ENCODE assay signal across 14 cellular contexts in the genomic region with DNA sequence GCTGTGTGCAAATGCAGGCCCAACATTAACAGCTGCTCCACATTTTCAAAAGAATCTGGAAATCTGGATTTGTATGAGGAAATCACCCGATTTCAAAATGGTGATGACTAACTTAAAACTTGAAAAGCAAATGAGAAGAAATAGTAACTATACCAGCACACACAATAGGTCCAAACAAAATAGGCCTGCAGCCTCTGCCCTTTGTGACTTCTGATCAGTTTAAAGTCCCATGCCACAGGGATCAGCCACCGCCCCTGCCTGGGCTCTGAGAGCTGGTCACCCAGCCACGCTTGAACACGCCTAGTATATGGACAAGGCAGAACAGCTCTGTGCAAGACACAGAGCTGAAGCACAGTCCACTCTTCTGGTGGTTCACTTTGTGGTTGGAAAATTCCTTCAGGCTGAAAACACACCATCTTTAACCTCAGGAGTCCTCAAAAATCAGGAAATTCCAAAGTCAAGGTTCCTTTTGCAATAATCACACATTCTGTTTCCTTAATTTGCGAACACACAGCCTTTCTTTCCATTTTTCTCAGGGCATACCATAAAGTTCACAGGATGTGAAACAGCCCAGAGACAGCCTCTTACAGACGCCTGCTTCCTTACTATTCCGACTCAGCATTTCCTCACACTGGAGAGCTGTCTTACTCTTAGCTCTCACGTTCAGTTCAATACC.
DNase-seq lines count a peak whose midpoint lies in the region; ATAC-seq and TF ChIP-seq lines count a peak whose summit lies in the region.
"Had no signal": no experiment of that assay in that cellular context is flagged by ENCODE, and none has a peak within 500 bp of the region (broad histone marks: within the 10 kb centered on the region; RNA-seq: fewer than 3 reads in every experiment).

No MANE protein-coding gene starts in this region.

- POLR2A ChIA-PET in AG04449 (lab: Yijun Ruan, JAX) = interaction anchor here (0.9 to 1.2 kb wide), 2 partner anchors 8 to 74 kb away, joined by 3 to 6 read pairs; no protein-coding TSS in a partner anchor

- H3K4me3 ChIP-seq in AG04449 (ENCODE audit: low read depth, low read length) = no peak overlapping the region
- H3K4me3 ChIP-seq in liver (ENCODE audit: low read depth in 1 of 3, low read length in 3 of 3) = no peak overlapping the region

- TF ChIP-seq RAD21 in liver (IDR thresholded peaks at IDR 0.05) = peak; percentile 14 to 33

- no peak for TF ChIP-seq CTCF in AG04449 (IDR thresholded peaks at IDR 0.05; ENCODE audit: insufficient read depth, low read length, missing control alignments)
- no peak for TF ChIP-seq CTCF in liver (IDR thresholded peaks at IDR 0.05; ENCODE audit: low read depth, low read length, missing input control)

- no peak for ATAC-seq in GM19467 (IDR thresholded peaks at IDR 0.05; ENCODE audit: unreplicated experiment)
- ATAC-seq in GM18870 (IDR thresholded peaks at IDR 0.05; ENCODE audit: unreplicated experiment) = no peak
- ATAC-seq: activated CD4-positive, CD25-positive, alpha-beta regulatory T cell treated with anti-CD3 and anti-CD28 coated beads, Interleukin-2, amount 50 U/mL, for 24 hours had no signal

- H3K9ac ChIP-seq in liver (ENCODE audit: low read depth in 1 of 2, low read length in 2 of 2) = no peak overlapping the region

- no peaks in the 10 kb centered on the region for H3K9me3 ChIP-seq in liver (ENCODE audit: control insufficient read depth in 4 of 4, low read length in 3 of 4)

- peaks cover 0 to 1% (median 0%) of the 10 kb centered on the region in 4 donors for H3K4me1 ChIP-seq in liver (ENCODE audit: control insufficient read depth in 4 of 4, insufficient read depth in 4 of 4, low read length in 3 of 4)

- no peaks in the 10 kb centered on the region for H3K36me3 ChIP-seq in liver (ENCODE audit: control insufficient read depth in 4 of 4, insufficient read depth in 3 of 4, low read depth in 1 of 4, low read length in 3 of 4)

- DNase-seq in AG04449 (ENCODE audit: low read depth, low spot score) (peak; percentile 93), M059J (ENCODE audit: low read depth) (peak; percentile 95), dermis blood vessel endothelial cell (peak; percentile 98), NOMO-1 treated with DMSO at 0.1 percent for 48 hours (lab: John Stamatoyannopoulos, UW; ENCODE audit: unreplicated experiment) (no peak), NCI-H1105 treated with DMSO at 0.1 percent for 48 hours (lab: John Stamatoyannopoulos, UW) (no peak)
- DNase-seq: effector CD8-positive, alpha-beta T cell; NCI-H1092; OCI-M1; stimulated activated CD4-positive, alpha-beta T cell treated with anti-CD3 and anti-CD28 coated beads, Interleukin-15, amount 100 ng/mL, for 24 hours; stimulated activated naive CD4-positive, alpha-beta T cell treated with Interleukin-2 at 50 U/mL for 16 hours had no signal

- no peaks in the 10 kb centered on the region for H3K27me3 ChIP-seq in liver (ENCODE audit: control insufficient read depth in 4 of 4, insufficient read depth in 4 of 4, low read length in 3 of 4)

- CTCF ChIA-PET in AG04449 (lab: Yijun Ruan, JAX) = interaction anchor here (1.0 to 3.3 kb wide), 7 partner anchors 8 to 171 kb away, joined by 3 to 16 read pairs (median 4); no protein-coding TSS in a partner anchor

- WGBS in liver = 83% methylated on average over 8 of the region's 8 CpGs

- H3K27ac ChIP-seq in liver (ENCODE audit: low read depth in 1 of 2, low read length in 2 of 2) = no peak overlapping the region

TF ChIP-seq in liver, 16 proteins besides CTCF, POLR2A, EP300 and RAD21:
- TF ChIP-seq RXRA (IDR thresholded peaks at IDR 0.05) = peak in 1 of 2 donors; percentile 12
- TF ChIP-seq, protein P1, sequence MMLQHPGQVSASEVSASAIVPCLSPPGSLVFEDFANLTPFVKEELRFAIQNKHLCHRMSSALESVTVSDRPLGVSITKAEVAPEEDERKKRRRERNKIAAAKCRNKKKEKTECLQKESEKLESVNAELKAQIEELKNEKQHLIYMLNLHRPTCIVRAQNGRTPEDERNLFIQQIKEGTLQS (IDR thresholded peaks at IDR 0.05) = no peak
- no peak for TF ChIP-seq SP1 (IDR thresholded peaks at IDR 0.05)
- TF ChIP-seq ZBTB33 (IDR thresholded peaks at IDR 0.05) = no peak
- no peak for TF ChIP-seq FOXA2 (IDR thresholded peaks at IDR 0.05)
- TF ChIP-seq REST (IDR thresholded peaks at IDR 0.05) = no peak
- peak; percentile 75 for TF ChIP-seq NR2F2 (IDR thresholded peaks at IDR 0.05)

Comparison
In these comparisons a context has a peak if more than half of its experiments do, and no peak if none do; other contexts are left out.
1. DNase-seq: peak in AG04449 (single experiment), M059J (single experiment) and dermis blood vessel endothelial cell (single experiment); none in NOMO-1 treated with DMSO at 0.1 percent for 48 hours (single experiment) and NCI-H1105 treated with DMSO at 0.1 percent for 48 hours (single experiment).